15 cellular contexts compared by ENCODE assay signal in the genomic region with DNA sequence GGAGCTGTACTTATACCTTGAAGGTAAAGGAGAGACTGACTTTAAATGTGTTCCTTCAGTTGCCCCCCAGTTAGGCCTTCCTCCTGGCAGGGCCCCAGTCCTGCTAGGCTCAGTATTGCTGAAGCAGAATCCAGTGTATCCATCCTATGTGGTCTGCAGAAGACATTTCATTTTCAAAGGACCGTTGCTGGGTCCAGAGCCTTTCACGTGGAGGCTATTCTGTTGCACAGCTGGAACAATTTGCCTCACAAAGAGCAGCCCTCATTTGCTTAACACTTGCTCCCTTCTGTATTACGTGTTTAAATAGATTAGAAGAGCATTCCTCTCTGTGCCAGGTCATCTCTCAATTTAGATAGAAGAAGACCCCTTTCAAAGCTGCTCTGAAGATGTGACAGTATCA.
DNase-seq lines count a peak whose midpoint lies in the region; TF ChIP-seq lines count a peak whose summit lies in the region.
"Had no signal": no experiment of that assay in that cellular context is flagged by ENCODE, and none has a peak within 500 bp of the region (broad histone marks: within the 10 kb centered on the region; RNA-seq: fewer than 3 reads in every experiment).

No MANE protein-coding gene starts in this region.

- H3K27ac Mint-ChIP-seq in H9 (peak overlapping the region; percentile 94 to 99 (median 97)), osteocyte (ENCODE audit: unreplicated experiment) (peak overlapping the region; percentile 88), immature natural killer cell (no peak overlapping the region)
- H3K27ac Mint-ChIP-seq: CD4-positive, CD25-positive, alpha-beta regulatory T cell had no signal

- no peak overlapping the region for H4K91ac ChIP-seq in H9 (ENCODE audit: insufficient read length, low read depth, low read length)

- H3K4ac ChIP-seq in H9 (ENCODE audit: low read depth, low read length): no peak overlapping the region

- no peak overlapping the region for H3K56ac ChIP-seq in H9 (ENCODE audit: insufficient read length, low read depth, low read length)

- peak overlapping the region; percentile 5 for H3T11ph ChIP-seq in H9 (ENCODE audit: low read length)

- H3K9me3 ChIP-seq in H9 (ENCODE audit: control insufficient read depth, low read depth, low read length): no peaks in the 10 kb centered on the region

- H3K23me2 ChIP-seq in H9 (ENCODE audit: insufficient read length, low read depth, low read length, poor library complexity, severe bottlenecking): no peaks in the 10 kb centered on the region

- no peak overlapping the region for H2BK20ac ChIP-seq in H9 (ENCODE audit: low read depth, low read length, poor library complexity, severe bottlenecking)

- H3K23ac ChIP-seq in H9 (ENCODE audit: insufficient read length, low read depth, low read length): no peak overlapping the region

- no peak overlapping the region for H2BK15ac ChIP-seq in H9 (ENCODE audit: low read depth, low read length)

- H3K79me1 ChIP-seq in H9 (ENCODE audit: insufficient read depth, low read depth, low read length, poor library complexity, severe bottlenecking): no peaks in the 10 kb centered on the region

- DNase-seq in H9: peak; percentile 85
- DNase-seq in NCI-H69 (lab: John Stamatoyannopoulos, UW): peak; percentile 78
- peak; percentile 87 for DNase-seq in iPS DF 4.7 (ENCODE audit: extremely low read depth, low spot score)
- no peak for DNase-seq in osteocyte (ENCODE audit: extremely low spot score, unreplicated experiment)
- no peak for DNase-seq in immature natural killer cell
- no peak for DNase-seq in COR-L47 (lab: John Stamatoyannopoulos, UW)
- DNase-seq in T-helper 1 cell: no peak
- DNase-seq: AML-193; CD4-positive, CD25-positive, alpha-beta regulatory T cell; DND-41; NCI-H1436; NCI-H2081 treated with DMSO at 0.1 percent for 48 hours; NCI-H226; NCI-H526 treated with DMSO at 0.1 percent for 48 hours; SHP77 had no signal

- H3K36me3 Mint-ChIP-seq in H9 (ENCODE audit: insufficient read depth in 1 of 3, low read depth in 3 of 3) (peaks cover 0 to 4% (median 0%) of the 10 kb centered on the region in 3 experiments; a peak in 2 of 7 replicates), osteocyte (ENCODE audit: unreplicated experiment) (no peaks in the 10 kb centered on the region), immature natural killer cell (no peaks in the 10 kb centered on the region)
- H3K36me3 Mint-ChIP-seq: CD4-positive, CD25-positive, alpha-beta regulatory T cell had no signal

- TF ChIP-seq CTCF in H9 (conservative IDR thresholded peaks at IDR 0.05) (no peak), osteocyte (IDR thresholded peaks at IDR 0.05) (no peak)

- H3K9ac ChIP-seq in H9 (ENCODE audit: extremely low read depth, insufficient read length, low read length): no peak overlapping the region

- no peak overlapping the region for H3K14ac ChIP-seq in H9 (ENCODE audit: insufficient read depth, low read length)

- no peak overlapping the region for H2BK5ac ChIP-seq in H9 (ENCODE audit: insufficient read length, low read length)

- H4K5ac ChIP-seq in H9 (ENCODE audit: insufficient read length, low read depth, low read length): no peak overlapping the region

- H3K9me3 Mint-ChIP-seq in H9 (peaks cover 0 to 2% of the 10 kb centered on the region in 2 experiments; a peak in 1 of 5 replicates), osteocyte (ENCODE audit: unreplicated experiment) (no peaks in the 10 kb centered on the region), immature natural killer cell (no peaks in the 10 kb centered on the region)
- H3K9me3 Mint-ChIP-seq: CD4-positive, CD25-positive, alpha-beta regulatory T cell had no signal

- no peak overlapping the region for H3K4me2 ChIP-seq in H9 (ENCODE audit: insufficient read depth, insufficient read length, low read length)

- H3K27me3 ChIP-seq in H9 (ENCODE audit: insufficient read depth, low read length): no peaks in the 10 kb centered on the region

- peaks cover 6% of the 10 kb centered on the region; the same call in 1 of the 2 replicates for H3K4me1 ChIP-seq in H9 (ENCODE audit: insufficient read depth, low read length)

- H2BK120ac ChIP-seq in H9 (ENCODE audit: low read depth, low read length, poor library complexity, severe bottlenecking): no peak overlapping the region

- H2AFZ ChIP-seq in H9 (ENCODE audit: low read length): no peak overlapping the region

- H3K4me3 Mint-ChIP-seq in H9 (peak overlapping the region in 1 of 2 experiments; percentile 51; a peak in 2 of 5 replicates), osteocyte (ENCODE audit: unreplicated experiment) (no peak overlapping the region), immature natural killer cell (no peak overlapping the region)
- H3K4me3 Mint-ChIP-seq: CD4-positive, CD25-positive, alpha-beta regulatory T cell had no signal

- no peaks in the 10 kb centered on the region for H3K79me2 ChIP-seq in H9 (ENCODE audit: insufficient read depth, low read length)

- H3K27me3 Mint-ChIP-seq in H9 (ENCODE audit: low read depth) (no peaks in the 10 kb centered on the region; the same call in 1 of the 2 replicates), osteocyte (ENCODE audit: unreplicated experiment) (no peaks in the 10 kb centered on the region), immature natural killer cell (ENCODE audit: low read depth in 3 of 3) (peaks cover 0 to 2% (median 0%) of the 10 kb centered on the region in 3 donors)

- no peak overlapping the region for H3K18ac ChIP-seq in H9 (ENCODE audit: insufficient read length, low read depth, low read length)

- no peak overlapping the region for H4K8ac ChIP-seq in H9 (replicated peaks; ENCODE audit: insufficient read length, low read depth, low read length)

- no peak overlapping the region for H2BK12ac ChIP-seq in H9 (ENCODE audit: insufficient read length, low read depth, low read length)

- peak overlapping the region; percentile 48 for H3K27ac ChIP-seq in H9 (ENCODE audit: insufficient read length, low read depth, low read length)

- no peaks in the 10 kb centered on the region for H4K20me1 ChIP-seq in H9 (ENCODE audit: control insufficient read depth, insufficient read depth, insufficient read length)

- H3K4me1 Mint-ChIP-seq in H9: peaks cover 41 to 52% of the 10 kb centered on the region in 2 experiments
- peaks cover 88% of the 10 kb centered on the region for H3K4me1 Mint-ChIP-seq in osteocyte (ENCODE audit: unreplicated experiment)
- no peaks in the 10 kb centered on the region for H3K4me1 Mint-ChIP-seq in immature natural killer cell
- H3K4me1 Mint-ChIP-seq: CD4-positive, CD25-positive, alpha-beta regulatory T cell had no signal

- H2AK5ac ChIP-seq in H9 (ENCODE audit: insufficient read length, low read length): no peak overlapping the region

- WGBS in H9 (ENCODE audit: extremely low coverage, insufficient read length, low lambda C conversion rate): no CpG with 5 or more reads among the region's 3 CpGs

Comparison
In these comparisons a context has a peak if more than half of its experiments do, and no peak if none do; other contexts are left out.
1. DNase-seq: peak in H9 (single experiment), NCI-H69 (single experiment) and iPS DF 4.7 (single experiment); none in osteocyte (single experiment), immature natural killer cell (0 of 3), COR-L47 (single experiment) and T-helper 1 cell (0 of 5).
2. H3K27ac Mint-ChIP-seq: peak in H9 (3 of 3) and osteocyte (single experiment); none in immature natural killer cell (0 of 6).